Comparison of ENCODE assay signal across 1 cellular context in genomic region chr12:96489392-96490056, GRCh38.
TF ChIP-seq lines count a peak whose summit lies in the region.

CFAP54 (plus strand) TSS chr12:96489577; CDS start chr12:96489610, 33 bp downstream.

TF ChIP-seq in H1, 55 proteins besides CTCF, POLR2A, EP300 and RAD21 (continued from another document):
- TF ChIP-seq PHF8 (conservative IDR thresholded peaks at IDR 0.05; ENCODE audit: low read depth, low read length) (peak; percentile 53), POLR2AphosphoS5 (IDR thresholded peaks at IDR 0.05; ENCODE audit: low read depth, low read length) (peak; percentile 38; the same call in 1 of the 2 replicates), HDAC6 (IDR thresholded peaks at IDR 0.05; ENCODE audit: low read depth, low read length) (no peak), ASH2L (IDR thresholded peaks at IDR 0.05; ENCODE audit: low read length) (peak; percentile 97), TEAD4 (IDR thresholded peaks at IDR 0.05; ENCODE audit: low read depth, low read length) (peak; percentile 99), RNF2 (IDR thresholded peaks at IDR 0.05; ENCODE audit: borderline replicate concordance, low read depth, low read length, missing control alignments, poor library complexity, severe bottlenecking) (no peak), MAX (IDR thresholded peaks at IDR 0.05) (peak; percentile 76), USF2 (IDR thresholded peaks at IDR 0.05; ENCODE audit: low read length) (no peak), SIX5 (IDR thresholded peaks at IDR 0.05; ENCODE audit: low read depth, low read length) (no peak), TAF1 (IDR thresholded peaks at IDR 0.05; ENCODE audit: low read depth, low read length) (peak; percentile 52; the same call in 1 of the 2 replicates), TAF7 (optimal IDR thresholded peaks at IDR 0.05; ENCODE audit: borderline replicate concordance, low read depth, low read length) (no peak), GABPA (IDR thresholded peaks at IDR 0.05; ENCODE audit: borderline replicate concordance, insufficient read depth, low read length) (no peak), TBP (IDR thresholded peaks at IDR 0.05; ENCODE audit: low read depth, low read length) (no peak), CHD1 (IDR thresholded peaks at IDR 0.05; ENCODE audit: low read depth, low read length) (no peak), SIN3A (conservative IDR thresholded peaks at IDR 0.05 in 1 of 2, IDR thresholded peaks at IDR 0.05 in 1 of 2; ENCODE audit: low read depth in 1 of 2, low read length in 2 of 2) (peak; percentile 95 to 99), YY1 (IDR thresholded peaks at IDR 0.05; ENCODE audit: low read depth, low read length) (peak; percentile 96), E2F6 (IDR thresholded peaks at IDR 0.05) (peak; percentile 58; the same call in 1 of the 2 replicates), RXRA (IDR thresholded peaks at IDR 0.05; ENCODE audit: insufficient read depth, low read depth, low read length) (no peak), CREB1 (IDR thresholded peaks at IDR 0.05) (peak; percentile 41), KDM4A (IDR thresholded peaks at IDR 0.05; ENCODE audit: low read depth, low read length, severe bottlenecking) (peak; percentile 78), SP4 (IDR thresholded peaks at IDR 0.05; ENCODE audit: low read length) (no peak), SAP30 (IDR thresholded peaks at IDR 0.05; ENCODE audit: insufficient read depth, insufficient replicate concordance, low read length) (peak; percentile 95), SP1 (IDR thresholded peaks at IDR 0.05; ENCODE audit: low read depth, low read length) (0 out of 2 replicates have a peak, but pooled peaks have one; percentile 9), HDAC2 (IDR thresholded peaks at IDR 0.05; ENCODE audit: borderline replicate concordance in 1 of 2, low read depth in 2 of 2, low read length in 2 of 2) (peak in 1 of 2 experiments; percentile 93; a peak in 2 of 4 replicates), SRF (IDR thresholded peaks at IDR 0.05; ENCODE audit: low read depth, low read length) (0 out of 2 replicates have a peak, but pooled peaks have one; percentile 29), RBBP5 (IDR thresholded peaks at IDR 0.05; ENCODE audit: borderline replicate concordance, low read depth, low read length) (peak; percentile 79; the same call in 1 of the 2 replicates)
